Comparison of ENCODE assay signal across 20 cellular contexts in genomic region chr7:80417211-80417793, GRCh38.
"Had no signal": no experiment of that assay in that cellular context is flagged by ENCODE, and none has a peak within 500 bp of the region (broad histone marks: within the 10 kb centered on the region; RNA-seq: fewer than 3 reads in every experiment).

No MANE protein-coding gene starts in this region.

- H3K9me3 ChIP-seq: MG63, SJCRH30 had no signal

- H3K36me3 ChIP-seq: MG63, SJCRH30 had no signal

- H3K4me3 ChIP-seq: MG63, SJCRH30 had no signal

- H3K27me3 ChIP-seq: MG63, SJCRH30 had no signal

- ATAC-seq: SK-N-SH treated with all-trans-retinoic acid at 6 μM for 48 hours had no signal

- H3K4me1 ChIP-seq: SJCRH30 had no signal

- DNase-seq: KBM-7, MG63, NCI-H1092, NCI-H1105 treated with DMSO at 0.1 percent for 48 hours, NCI-H1417 treated with DMSO at 0.1 percent for 48 hours, NCI-H146, NCI-H1694 treated with DMSO at 0.1 percent for 48 hours, NCI-H1930, NCI-H2081, NCI-H2107, NCI-H2227 treated with DMSO at 0.1 percent for 48 hours, NCI-H446, NCI-H510A, NCI-H524 treated with DMSO at 0.1 percent for 48 hours, NCI-H69, NCI-H774, RPMI8226, SHP77 treated with DMSO at 0.1 percent for 48 hours, SJCRH30 had no signal
